Comparison of ENCODE assay signal across 11 cellular contexts in the genomic region with DNA sequence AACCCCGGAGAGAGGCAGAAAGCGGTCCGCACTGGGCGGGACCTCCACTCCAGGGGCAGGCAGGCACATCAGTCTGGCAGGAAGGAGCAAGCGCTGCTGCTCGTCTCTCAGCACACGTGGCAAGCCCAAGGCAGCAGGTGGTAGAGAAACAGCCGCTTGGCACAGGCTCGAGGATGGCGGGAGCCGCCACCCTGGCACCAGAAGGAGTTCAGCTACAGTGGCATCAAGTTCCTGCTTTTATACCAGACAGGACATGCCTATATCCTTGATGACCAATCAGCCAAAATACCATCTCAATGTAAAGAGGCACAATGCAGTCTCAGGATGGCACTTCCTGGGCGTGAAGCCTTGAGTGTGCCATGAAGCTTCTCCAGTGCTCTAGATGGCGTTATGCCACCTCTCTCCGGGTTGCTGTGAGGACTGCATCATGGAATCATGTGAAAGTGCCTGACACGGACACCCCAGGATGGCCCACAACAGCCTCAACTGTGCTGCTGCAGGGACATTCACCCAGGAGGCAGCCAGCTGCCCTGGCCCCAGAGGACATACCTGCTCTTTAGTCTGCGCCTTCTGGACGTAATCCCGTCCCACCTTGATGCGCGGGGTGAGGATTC.
A peak's percentile ranks its signal among the peaks of the same experiment; 100 is the strongest.
DNase-seq lines count a peak whose midpoint lies in the region; ATAC-seq, FAIRE-seq and TF ChIP-seq lines count a peak whose summit lies in the region.
"Had no signal": no experiment of that assay in that cellular context is flagged by ENCODE, and none has a peak within 500 bp of the region (broad histone marks: within the 10 kb centered on the region; RNA-seq: fewer than 3 reads in every experiment).

No MANE protein-coding gene starts in this region.

- H3K4me2 ChIP-seq in HepG2 (ENCODE audit: low read depth, low read length), result no peak overlapping the region

- in situ Hi-C loops in HepG2 (cut with HindIII; ENCODE audit: extremely low pct_ligation_motif_present, low pct_unique_long_range_greater_than_20kb), result no loop called here

- H3K9me3 Mint-ChIP-seq in activated CD4-positive, alpha-beta memory T cell treated with anti-CD3 and anti-CD28 coated beads for 36 hours, result no peaks in the 10 kb centered on the region
- H3K9me3 Mint-ChIP-seq in activated CD4-positive, alpha-beta memory T cell treated with anti-CD3 and anti-CD28 coated beads, Interleukin-2, amount 10 ng/mL, durations not matched to agents 7 days and 5 days, result no peaks in the 10 kb centered on the region
- no peaks in the 10 kb centered on the region for H3K9me3 Mint-ChIP-seq in activated T-helper 17 cell treated with anti-CD3 and anti-CD28 coated beads, Interleukin-2, amount 50 U/mL, for 72 hours

- no peaks in the 10 kb centered on the region for H4K20me1 ChIP-seq in HepG2 (ENCODE audit: insufficient read depth, low read length)

- FAIRE-seq in HepG2 (lab: Jason Lieb, UNC), result no peak
- FAIRE-seq: G401.6 had no signal

- ATAC-seq in activated T-helper 17 cell treated with anti-CD3 and anti-CD28 coated beads, Interleukin-2, amount 50 U/mL, for 72 hours (replicated peaks), result peak; percentile 12
- no peak for ATAC-seq in HepG2
- ATAC-seq in HG02642 (IDR thresholded peaks at IDR 0.05; ENCODE audit: poor library complexity, unreplicated experiment), result no peak
- ATAC-seq in HG02571 (IDR thresholded peaks at IDR 0.05; ENCODE audit: unreplicated experiment), result no peak

- H3K9ac ChIP-seq in HepG2 (ENCODE audit: insufficient read depth, low read depth, low read length), result no peak overlapping the region

- H3K4me3 Mint-ChIP-seq in activated CD4-positive, alpha-beta memory T cell treated with anti-CD3 and anti-CD28 coated beads for 36 hours, result no peak overlapping the region
- H3K4me3 Mint-ChIP-seq in activated CD4-positive, alpha-beta memory T cell treated with anti-CD3 and anti-CD28 coated beads, Interleukin-2, amount 10 ng/mL, durations not matched to agents 7 days and 5 days, result no peak overlapping the region
- no peak overlapping the region for H3K4me3 Mint-ChIP-seq in activated T-helper 17 cell treated with anti-CD3 and anti-CD28 coated beads, Interleukin-2, amount 50 U/mL, for 72 hours

- no peaks in the 10 kb centered on the region for H3K9me3 ChIP-seq in HepG2 (ENCODE audit: low read length)
- H3K9me3 ChIP-seq in stomach, result no peaks in the 10 kb centered on the region

- H3K36me3 Mint-ChIP-seq in activated CD4-positive, alpha-beta memory T cell treated with anti-CD3 and anti-CD28 coated beads for 36 hours, result peaks cover 67% of the 10 kb centered on the region
- peaks cover 82% of the 10 kb centered on the region for H3K36me3 Mint-ChIP-seq in activated CD4-positive, alpha-beta memory T cell treated with anti-CD3 and anti-CD28 coated beads, Interleukin-2, amount 10 ng/mL, durations not matched to agents 7 days and 5 days (ENCODE audit: low read depth)
- H3K36me3 Mint-ChIP-seq in activated T-helper 17 cell treated with anti-CD3 and anti-CD28 coated beads, Interleukin-2, amount 50 U/mL, for 72 hours (ENCODE audit: low read depth), result peaks cover 100% of the 10 kb centered on the region

- TF ChIP-seq CTCF in HepG2 (CRISPR knock-in tag; IDR thresholded peaks at IDR 0.05) (no peak), stomach (IDR thresholded peaks at IDR 0.05) (no peak)

- TF ChIP-seq RAD21 in HepG2 (CRISPR knock-in tag; IDR thresholded peaks at IDR 0.05), result no peak

- no peaks in the 10 kb centered on the region for H3K4me1 Mint-ChIP-seq in activated CD4-positive, alpha-beta memory T cell treated with anti-CD3 and anti-CD28 coated beads for 36 hours (ENCODE audit: low read depth)
- peaks cover 2% of the 10 kb centered on the region for H3K4me1 Mint-ChIP-seq in activated CD4-positive, alpha-beta memory T cell treated with anti-CD3 and anti-CD28 coated beads, Interleukin-2, amount 10 ng/mL, durations not matched to agents 7 days and 5 days
- H3K4me1 Mint-ChIP-seq in activated T-helper 17 cell treated with anti-CD3 and anti-CD28 coated beads, Interleukin-2, amount 50 U/mL, for 72 hours, result no peaks in the 10 kb centered on the region

- TF ChIP-seq EP300 in HepG2 (IDR thresholded peaks at IDR 0.05; ENCODE audit: low read depth in 2 of 2, low read length in 2 of 2), result no peak
- TF ChIP-seq EP300 in HepG2 (CRISPR knock-in tag; IDR thresholded peaks at IDR 0.05; ENCODE audit: borderline replicate concordance), result no peak
- TF ChIP-seq EP300 in stomach (IDR thresholded peaks at IDR 0.05), result no peak

- TF ChIP-seq POLR2A in HepG2 (IDR thresholded peaks at IDR 0.05; ENCODE audit: insufficient read depth in 1 of 2, low read depth in 2 of 2, low read length in 2 of 2), result no peak
- TF ChIP-seq POLR2A in stomach (IDR thresholded peaks at IDR 0.05), result no peak

- no peak overlapping the region for H2AFZ ChIP-seq in HepG2 (ENCODE audit: low read length)

- H3K27me3 Mint-ChIP-seq in activated CD4-positive, alpha-beta memory T cell treated with anti-CD3 and anti-CD28 coated beads for 36 hours, result no peaks in the 10 kb centered on the region
- no peaks in the 10 kb centered on the region for H3K27me3 Mint-ChIP-seq in activated CD4-positive, alpha-beta memory T cell treated with anti-CD3 and anti-CD28 coated beads, Interleukin-2, amount 10 ng/mL, durations not matched to agents 7 days and 5 days
- H3K27me3 Mint-ChIP-seq in activated T-helper 17 cell treated with anti-CD3 and anti-CD28 coated beads, Interleukin-2, amount 50 U/mL, for 72 hours, result no peaks in the 10 kb centered on the region

- POLR2A ChIA-PET in activated CD4-positive, alpha-beta memory T cell treated with anti-CD3 and anti-CD28 coated beads for 36 hours (lab: Charles Lee), result interaction anchor here (0.5 kb wide), 1 partner anchor 27 kb away, joined by 3 read pairs; no protein-coding TSS in a partner anchor
- POLR2A ChIA-PET in activated CD4-positive, alpha-beta memory T cell treated with anti-CD3 and anti-CD28 coated beads, Interleukin-2, amount 10 ng/mL, durations not matched to agents 7 days and 5 days (lab: Charles Lee), result interaction anchor here (1.0 to 1.4 kb wide), 4 partner anchors 15 to 25 kb away, joined by 3 read pairs; no protein-coding TSS in a partner anchor
- POLR2A ChIA-PET in HepG2 (lab: Yijun Ruan, JAX), result no interaction called here

- intact Hi-C loops in activated CD4-positive, alpha-beta memory T cell treated with anti-CD3 and anti-CD28 coated beads for 36 hours (cut with micrococcal nuclease), result no loop called here
- intact Hi-C loops in HepG2 (cut with micrococcal nuclease; ENCODE audit: unreplicated experiment) (no loop called here), stomach (cut with DNase I; ENCODE audit: low total_unique reads) (no loop called here)

- CTCF ChIA-PET in activated CD4-positive, alpha-beta memory T cell treated with anti-CD3 and anti-CD28 coated beads for 36 hours (lab: Charles Lee), result interaction anchor here (1.2 to 2.3 kb wide), 3 partner anchors 11 to 153 kb away, joined by 3 to 13 read pairs (median 5); no protein-coding TSS in a partner anchor
- CTCF ChIA-PET in activated CD4-positive, alpha-beta memory T cell treated with anti-CD3 and anti-CD28 coated beads, Interleukin-2, amount 10 ng/mL, durations not matched to agents 7 days and 5 days (lab: Charles Lee), result no interaction called here
- CTCF ChIA-PET in HepG2 (lab: Yijun Ruan, JAX; ENCODE audit: low intra/inter-chr PET ratio, low total read pairs), result no interaction called here

- H3K27me3 ChIP-seq in HepG2 (ENCODE audit: control insufficient read depth in 1 of 2, insufficient read depth in 2 of 2, low read length in 2 of 2) (no peaks in the 10 kb centered on the region), stomach (no peaks in the 10 kb centered on the region)

- H3K79me2 ChIP-seq in HepG2 (ENCODE audit: insufficient read depth, low read length), result no peaks in the 10 kb centered on the region

- H3K4me1 ChIP-seq in HepG2 (ENCODE audit: insufficient read depth, low read length), result no peaks in the 10 kb centered on the region
- peaks cover 3 to 13% (median 4%) of the 10 kb centered on the region in 4 donors for H3K4me1 ChIP-seq in stomach

- no TSS peak for BruUV-seq in HepG2 (replicated peaks; lab: Mats Ljungman, UMichigan)

- DNase-seq in activated CD4-positive, alpha-beta memory T cell treated with anti-CD3 and anti-CD28 coated beads for 36 hours, result no peak
- no peak for DNase-seq in activated CD4-positive, alpha-beta memory T cell treated with anti-CD3 and anti-CD28 coated beads, Interleukin-2, amount 10 ng/mL, durations not matched to agents 7 days and 5 days
- no peak for DNase-seq in HepG2 (ENCODE audit: low spot score)
- no peak for DNase-seq in stomach
- no peak for DNase-seq in DMS153 (lab: John Stamatoyannopoulos, UW)
- DNase-seq: amniotic stem cell, NCI-H1436 treated with DMSO at 0.1 percent for 48 hours had no signal

- 91% methylated on average over 20 of the region's 20 CpGs for WGBS in HepG2 (ENCODE audit: low lambda C conversion rate)
- 71 to 81% (median 74%) methylated on average over 14 to 20 of the region's 20 CpGs for WGBS in stomach, 5 donors

- H3K27ac ChIP-seq in HepG2 (ENCODE audit: extremely low read length, insufficient read depth, low read length) (no peak overlapping the region), stomach (peak overlapping the region in 3 of 5 donors; percentile 55 to 100 (median 95))

- no peak overlapping the region for H3K4me3 ChIP-seq in HepG2 (replicated peaks in 1 of 3; ENCODE audit: insufficient read depth in 1 of 3, low read depth in 2 of 3, low read length in 3 of 3)
- no peak overlapping the region for H3K4me3 ChIP-seq in stomach

- H3K36me3 ChIP-seq in HepG2 (replicated peaks in 1 of 2; ENCODE audit: control insufficient read depth in 1 of 2, insufficient read depth in 2 of 2, low read length in 2 of 2) (peaks cover 48 to 89% of the 10 kb centered on the region in 2 experiments), stomach (peaks cover 95 to 100% (median 100%) of the 10 kb centered on the region in 4 donors)

- peak overlapping the region; percentile 28 for H3K27ac Mint-ChIP-seq in activated CD4-positive, alpha-beta memory T cell treated with anti-CD3 and anti-CD28 coated beads for 36 hours
- no peak overlapping the region for H3K27ac Mint-ChIP-seq in activated CD4-positive, alpha-beta memory T cell treated with anti-CD3 and anti-CD28 coated beads, Interleukin-2, amount 10 ng/mL, durations not matched to agents 7 days and 5 days
- H3K27ac Mint-ChIP-seq in activated T-helper 17 cell treated with anti-CD3 and anti-CD28 coated beads, Interleukin-2, amount 50 U/mL, for 72 hours, result peak overlapping the region; percentile 75

TF ChIP-seq in HepG2, 621 proteins besides CTCF, POLR2A, EP300 and RAD21 (continues in another document):
- peak; percentile 14 for TF ChIP-seq RBM22 (optimal IDR thresholded peaks at IDR 0.05; ENCODE audit: low read length)
